Comparison of ENCODE assay signal across 8 cellular contexts in the genomic region with DNA sequence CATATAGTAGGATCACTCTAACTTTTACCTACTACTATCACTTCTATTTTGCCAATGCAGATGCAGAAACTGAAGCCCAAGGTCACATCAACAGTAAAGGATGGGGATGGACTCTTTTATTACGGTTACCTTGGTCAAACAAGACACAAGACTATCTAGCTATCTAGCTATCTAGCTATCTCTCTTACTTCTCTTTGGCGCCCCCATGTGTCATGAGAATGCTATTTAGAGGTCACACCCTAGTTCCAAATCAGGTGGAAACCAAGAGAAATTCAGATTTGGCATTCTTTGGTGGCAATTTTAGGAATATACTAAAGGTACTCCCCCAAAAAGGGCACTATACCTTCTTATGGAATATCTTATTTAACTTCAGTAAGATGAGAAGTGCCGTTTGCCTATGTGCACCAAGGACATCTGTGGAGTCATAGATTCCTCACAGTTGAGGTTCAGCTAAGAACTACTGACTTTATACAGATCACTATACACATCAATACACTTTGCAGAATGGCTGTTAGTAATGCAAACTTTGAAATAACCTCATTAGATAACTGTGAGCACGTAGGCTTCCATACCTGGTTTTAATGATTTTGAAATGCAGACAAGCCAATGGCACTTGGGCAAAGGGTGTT. TPM values are rescaled to one million over a fixed set of nuclear protein-coding genes. Genes with fewer than 3 reads are reported as not detected.
DNase-seq lines count a peak whose midpoint lies in the region; ATAC-seq and TF ChIP-seq lines count a peak whose summit lies in the region.

No MANE protein-coding gene starts in this region.

- H3K79me2 ChIP-seq in mammary epithelial cell (ENCODE audit: insufficient read depth, low read length): no peaks in the 10 kb centered on the region

- no peaks in the 10 kb centered on the region for H3K4me1 ChIP-seq in SJCRH30
- H3K4me1 ChIP-seq in mammary epithelial cell (ENCODE audit: insufficient read depth, low read length): no peaks in the 10 kb centered on the region
- no peaks in the 10 kb centered on the region for H3K4me1 ChIP-seq in mucosa of descending colon (ENCODE audit: low read depth)

- H3K4me3 ChIP-seq in SJCRH30: no peak overlapping the region
- no peak overlapping the region for H3K4me3 ChIP-seq in mammary epithelial cell (replicated peaks in 1 of 3; ENCODE audit: insufficient read depth in 1 of 3, low read depth in 2 of 3, low read length in 3 of 3)
- H3K4me3 ChIP-seq in mucosa of descending colon: no peak overlapping the region
- no peak overlapping the region for H3K4me3 ChIP-seq in coronary artery

- H3K27ac ChIP-seq in SJCRH30 (no peak overlapping the region), mammary epithelial cell (ENCODE audit: insufficient read depth, low read depth, low read length) (no peak overlapping the region), coronary artery (no peak overlapping the region)

- H3K9ac ChIP-seq in mammary epithelial cell (ENCODE audit: insufficient read depth, low read length): no peak overlapping the region

- dilution Hi-C loops in mammary epithelial cell (cut with HindIII; ENCODE audit: low sequenced_read_pairs): no loop called here

- BruUV-seq in mammary epithelial cell (replicated peaks; lab: Mats Ljungman, UMichigan): no TSS peak

- DNase-seq in activated gamma-delta T cell treated with Interleukin-2 at 50 U/mL for 16 hours: peak; percentile 59
- DNase-seq in activated gamma-delta T cell (lab: John Stamatoyannopoulos, UW): no peak
- DNase-seq in HUDEP-2 (lab: John Stamatoyannopoulos, UW; ENCODE audit: unreplicated experiment in 76 of 76): peak in 40 of 76 experiments; percentile 2 to 59 (median 28)
- peak; percentile 57 to 70 for DNase-seq in SJCRH30
- DNase-seq in mammary epithelial cell: peak; percentile 38
- peak in 1 of 3 donors; percentile 82 for DNase-seq in mucosa of descending colon
- DNase-seq in hepatic stellate cell (ENCODE audit: low spot score): no peak
- DNase-seq in coronary artery (ENCODE audit: low spot score): no peak

- TF ChIP-seq CTCF in mammary epithelial cell (conservative IDR thresholded peaks at IDR 0.05 in 1 of 2, IDR thresholded peaks at IDR 0.05 in 1 of 2; ENCODE audit: extremely low read depth in 1 of 2, insufficient read depth in 1 of 2, low read depth in 1 of 2, low read length in 2 of 2): peak; percentile 60
- TF ChIP-seq CTCF in mucosa of descending colon (IDR thresholded peaks at IDR 0.05): no peak
- no peak for TF ChIP-seq CTCF in coronary artery (IDR thresholded peaks at IDR 0.05)

- ATAC-seq in mucosa of descending colon: peak; percentile 51

- CTCF ChIA-PET in mammary epithelial cell (lab: Charles Lee; ENCODE audit: low non-redundant PET): interaction anchor here (0.5 to 1.2 kb wide), 10 partner anchors 14 to 576 kb away, joined by 3 to 13 read pairs (median 4); no protein-coding TSS in a partner anchor

- H3K36me3 ChIP-seq in SJCRH30 (no peaks in the 10 kb centered on the region), mammary epithelial cell (ENCODE audit: insufficient read depth, low read length) (no peaks in the 10 kb centered on the region), mucosa of descending colon (ENCODE audit: low read depth) (no peaks in the 10 kb centered on the region)

- no peaks in the 10 kb centered on the region for H3K27me3 ChIP-seq in SJCRH30
- no peaks in the 10 kb centered on the region for H3K27me3 ChIP-seq in mammary epithelial cell (ENCODE audit: insufficient read depth, low read length)

- intact Hi-C loops in mammary epithelial cell (cut with micrococcal nuclease): loop anchor here (1.0 to 5.0 kb wide), 3 partner anchors 118 to 576 kb away; no protein-coding TSS in a partner anchor
- intact Hi-C loops in mucosa of descending colon (cut with DNase I, micrococcal nuclease): no loop called here

- H2AFZ ChIP-seq in mammary epithelial cell (ENCODE audit: low read depth, low read length): no peak overlapping the region

- 41% methylated on average over 4 of the region's 4 CpGs for WGBS in mammary epithelial cell (ENCODE audit: low coverage, missing lambda C conversion rate)

- H3K9me3 ChIP-seq in SJCRH30 (replicated peaks): no peaks in the 10 kb centered on the region
- H3K9me3 ChIP-seq in mammary epithelial cell (replicated peaks; ENCODE audit: insufficient read depth, low read length): no peaks in the 10 kb centered on the region
- no peaks in the 10 kb centered on the region for H3K9me3 ChIP-seq in mucosa of descending colon

- H4K20me1 ChIP-seq in mammary epithelial cell (ENCODE audit: insufficient read depth, low read length): no peaks in the 10 kb centered on the region

- H3K4me2 ChIP-seq in mammary epithelial cell (ENCODE audit: insufficient read depth, low read depth, low read length): no peak overlapping the region

- in situ Hi-C loops in mammary epithelial cell (cut with MboI; ENCODE audit: low sequenced_read_pairs in 2 of 2): loop anchor here (25.0 kb wide), 1 partner anchor 568 kb away; the partner anchor contains the start of gene CACNA1E (in 2 of the 2)

RNA-seq across cellular contexts. Expression of gene ZNF648, which starts 6.7 kb away (rescaled TPM):
- not detected in 2 replicates for total RNA-seq in SJCRH30 (2014; rRNA removed; shearing (Covaris generic))
- total RNA-seq in mammary epithelial cell: 1 to 10 TPM in 1 of 2 donors, under 1 TPM in 1; 0.07 to 1.3 TPM
- 0.02 TPM for polyA plus RNA-seq in mammary epithelial cell
- polyA minus RNA-seq in mammary epithelial cell: 1.0 TPM
- under 1 TPM in 1 of 3 donors, not detected in 2; 0.07 TPM for total RNA-seq in mucosa of descending colon

Comparison
In these comparisons a context has a peak if more than half of its experiments do, and no peak if none do; other contexts are left out.
1. DNase-seq: peak in activated gamma-delta T cell treated with Interleukin-2 at 50 U/mL for 16 hours (single experiment), HUDEP-2 (40 of 76), SJCRH30 (2 of 2) and mammary epithelial cell (single experiment); none in activated gamma-delta T cell (single experiment), hepatic stellate cell (single experiment) and coronary artery (single experiment).
2. CTCF ChIP-seq: peak in mammary epithelial cell (2 of 2); none in mucosa of descending colon (single experiment) and coronary artery (single experiment).